In genomic region chr20:13884803-13885202, GRCh38 we compare ENCODE assay signal across 7 cellular contexts.
"Had no signal": no experiment of that assay in that cellular context is flagged by ENCODE, and none has a peak within 500 bp of the region (broad histone marks: within the 10 kb centered on the region; RNA-seq: fewer than 3 reads in every experiment).

No MANE protein-coding gene starts in this region.

- H3K4me2 ChIP-seq: GM23338, KMS-11 had no signal

- H3K27ac Mint-ChIP-seq: GM23338, IgD-negative memory B cell had no signal

- H3K9me3 Mint-ChIP-seq: GM23338, IgD-negative memory B cell had no signal

- H3K4me3 ChIP-seq: GM23338 had no signal

- H3K36me3 Mint-ChIP-seq: IgD-negative memory B cell had no signal

- H3K9ac ChIP-seq: KMS-11 had no signal

- DNase-seq: H7, HCEC 1CT, KBM-7 had no signal

- H2AFZ ChIP-seq: GM23338 had no signal

- H3K4me1 Mint-ChIP-seq: GM23338, IgD-negative memory B cell had no signal

- FAIRE-seq: HTR-8/SVneo had no signal

- H3K27ac ChIP-seq: KMS-11 had no signal

- H3K4me3 Mint-ChIP-seq: GM23338, IgD-negative memory B cell had no signal
